In the genomic region with DNA sequence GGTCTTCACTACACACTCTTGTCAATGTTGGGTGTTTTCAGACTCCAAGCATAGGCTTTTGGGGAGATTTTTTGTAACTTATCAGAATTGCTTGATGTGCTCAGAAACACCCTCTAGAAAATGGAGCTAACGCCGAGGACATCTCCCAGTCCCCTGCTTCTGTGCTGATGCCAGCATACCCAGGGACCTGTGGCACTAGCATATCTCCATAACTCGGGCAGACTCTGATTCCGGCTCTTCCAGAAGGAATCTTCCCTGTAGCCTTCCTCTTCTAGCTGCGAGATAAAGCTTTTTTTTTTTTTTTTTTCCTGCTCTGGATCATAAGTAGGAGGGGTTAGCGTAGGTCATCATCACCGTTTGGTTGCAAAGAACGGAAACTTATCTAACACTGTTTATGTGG, we compare ENCODE assay signal across 23 cellular contexts.
"Had no signal": no experiment of that assay in that cellular context is flagged by ENCODE, and none has a peak within 500 bp of the region (broad histone marks: within the 10 kb centered on the region; RNA-seq: fewer than 3 reads in every experiment).

No MANE protein-coding gene starts in this region.

- H3K4me1 Mint-ChIP-seq: endodermal cell; naive thymus-derived CD4-positive, alpha-beta T cell had no signal

- ATAC-seq: effector memory CD8-positive, alpha-beta T cell; esophagus mucosa; gastrocnemius medialis; heart right ventricle; left cardiac atrium; left lung; left ventricle myocardium superior; lower lobe of right lung; naive thymus-derived CD4-positive, alpha-beta T cell had no signal

- H3K27ac Mint-ChIP-seq: dendritic cell treated with granulocyte-macrophage colony-stimulating factor and Interleukin-4, amounts not matched to agents 40 ng/mL and 50 ng/mL, for 4 days; effector memory CD8-positive, alpha-beta T cell; endodermal cell; naive thymus-derived CD4-positive, alpha-beta T cell had no signal

- H3K36me3 Mint-ChIP-seq: naive thymus-derived CD4-positive, alpha-beta T cell had no signal

- DNase-seq: colonic mucosa; cortex of kidney; effector CD8-positive, alpha-beta T cell; effector memory CD8-positive, alpha-beta T cell; erythroblast; esophagus squamous epithelium; foreskin fibroblast; foreskin melanocyte; gastrocnemius medialis; glutamatergic neuron; head of caudate nucleus; heart right ventricle; hippocampal formation; left cardiac atrium; left lung; left ventricle myocardium superior; lower lobe of right lung; mesenchymal stem cell; midbrain; naive thymus-derived CD4-positive, alpha-beta T cell had no signal

- H3K27me3 Mint-ChIP-seq: dendritic cell treated with granulocyte-macrophage colony-stimulating factor and Interleukin-4, amounts not matched to agents 40 ng/mL and 50 ng/mL, for 4 days; effector memory CD8-positive, alpha-beta T cell; naive thymus-derived CD4-positive, alpha-beta T cell had no signal

- H3K4me3 Mint-ChIP-seq: dendritic cell treated with granulocyte-macrophage colony-stimulating factor and Interleukin-4, amounts not matched to agents 40 ng/mL and 50 ng/mL, for 4 days; effector memory CD8-positive, alpha-beta T cell; endodermal cell; naive thymus-derived CD4-positive, alpha-beta T cell had no signal
